Comparison of ENCODE assay signal across 12 cellular contexts in the genomic region with DNA sequence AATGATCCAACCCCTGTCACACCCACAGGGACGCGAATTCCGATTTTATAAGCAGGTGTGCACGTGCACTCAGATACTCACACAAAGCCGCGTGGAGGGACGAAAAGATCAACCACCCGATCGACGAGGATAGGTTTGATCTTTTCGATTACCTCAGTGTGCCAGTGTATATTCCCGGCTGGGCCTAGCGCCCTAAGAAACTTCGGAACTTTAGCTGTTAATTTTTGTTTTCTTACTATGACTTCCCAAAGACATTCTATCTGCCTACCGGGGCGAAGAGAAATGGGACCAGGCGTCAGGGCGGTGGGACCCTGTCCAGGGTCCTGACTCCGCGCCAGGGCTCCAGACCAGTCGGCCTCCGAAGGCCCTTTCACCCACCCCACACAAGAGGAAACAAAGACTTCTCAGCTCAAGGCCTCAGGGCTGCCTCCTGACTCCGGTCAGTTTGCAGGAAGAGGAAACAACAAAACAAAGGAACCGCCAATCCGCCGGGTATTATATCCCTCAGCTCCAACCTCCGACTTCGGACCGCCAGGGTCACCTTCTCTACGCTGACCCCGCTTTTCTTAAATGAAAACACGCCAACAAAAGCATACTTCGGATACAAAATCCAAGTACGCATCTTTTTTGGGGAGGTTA. TPM values are rescaled to one million over a fixed set of nuclear protein-coding genes. Genes with fewer than 3 reads are reported as not detected.
DNase-seq lines count a peak whose midpoint lies in the region; ATAC-seq and TF ChIP-seq lines count a peak whose summit lies in the region.
"Had no signal": no experiment of that assay in that cellular context is flagged by ENCODE, and none has a peak within 500 bp of the region (broad histone marks: within the 10 kb centered on the region; RNA-seq: fewer than 3 reads in every experiment).

No MANE protein-coding gene starts in this region.

- POLR2A ChIA-PET in MCF 10A (lab: Yijun Ruan, JAX), result no interaction called here

- BruUV-seq in MCF 10A (replicated peaks; lab: Mats Ljungman, UMichigan), result no TSS peak

- ATAC-seq in lower lobe of right lung, result peak; percentile 45 to 51

- no peak overlapping the region for H3K27ac ChIP-seq in lower lobe of right lung
- H3K27ac ChIP-seq: KMS-11 had no signal

- H3K4me3 ChIP-seq in choroid plexus epithelial cell (ENCODE audit: low read depth, low read length), result no peak overlapping the region
- no peak overlapping the region for H3K4me3 ChIP-seq in lower lobe of right lung

- H3K27ac Mint-ChIP-seq in activated naive CD4-positive, alpha-beta T cell treated with anti-CD3 and anti-CD28 coated beads for 36 hours, result no peak overlapping the region
- H3K27ac Mint-ChIP-seq in type B pancreatic cell, result no peak overlapping the region
- H3K27ac Mint-ChIP-seq in MCF 10A (ENCODE audit: low read depth, unreplicated experiment), result no peak overlapping the region

- intact Hi-C loops in activated naive CD4-positive, alpha-beta T cell treated with anti-CD3 and anti-CD28 coated beads for 36 hours (cut with micrococcal nuclease), result loop anchor here (5.0 to 10.0 kb wide), 3 partner anchors 181 to 804 kb away; no protein-coding TSS in a partner anchor
- intact Hi-C loops in lower lobe of right lung (cut with DNase I), result loop anchor here (5.0 kb wide), 1 partner anchor 414 kb away; no protein-coding TSS in a partner anchor
- intact Hi-C loops in MCF 10A (cut with micrococcal nuclease), result loop anchor here (5.0 kb wide), 1 partner anchor 879 kb away; no protein-coding TSS in a partner anchor

- DNase-seq in activated naive CD4-positive, alpha-beta T cell treated with anti-CD3 and anti-CD28 coated beads, Interleukin-2, amount 50 U/mL, for 16 hours, result peak; percentile 15
- no peak for DNase-seq in activated naive CD4-positive, alpha-beta T cell treated with anti-CD3 and anti-CD28 coated beads for 36 hours
- DNase-seq in choroid plexus epithelial cell (ENCODE audit: low read depth), result peak; percentile 12
- no peak for DNase-seq in lower lobe of right lung
- DNase-seq in type B pancreatic cell (ENCODE audit: extremely low spot score, unreplicated experiment), result no peak
- no peak for DNase-seq in NCI-H2171 treated with DMSO at 0.1 percent for 48 hours (lab: John Stamatoyannopoulos, UW)
- no peak for DNase-seq in NCI-H774 (lab: John Stamatoyannopoulos, UW)
- DNase-seq in MCF 10A (ENCODE audit: unreplicated experiment), result no peak
- DNase-seq: NCI-H2171; stimulated activated CD4-positive, alpha-beta T cell treated with anti-CD3 and anti-CD28 coated beads, Interleukin-12 subunit alpha, Interleukin-12 subunit beta, amount 100 ng/mL, for 4 hours had no signal

- no peaks in the 10 kb centered on the region for H3K36me3 Mint-ChIP-seq in activated naive CD4-positive, alpha-beta T cell treated with anti-CD3 and anti-CD28 coated beads for 36 hours (ENCODE audit: low read depth)
- H3K36me3 Mint-ChIP-seq in type B pancreatic cell (no peaks in the 10 kb centered on the region), MCF 10A (ENCODE audit: insufficient read depth, unreplicated experiment) (no peaks in the 10 kb centered on the region)

- H3K9me3 ChIP-seq in lower lobe of right lung, result no peaks in the 10 kb centered on the region

- no peak overlapping the region for H3K4me3 Mint-ChIP-seq in activated naive CD4-positive, alpha-beta T cell treated with anti-CD3 and anti-CD28 coated beads for 36 hours
- H3K4me3 Mint-ChIP-seq in type B pancreatic cell, result peak overlapping the region; percentile 79
- no peak overlapping the region for H3K4me3 Mint-ChIP-seq in MCF 10A (ENCODE audit: unreplicated experiment)

- peaks cover 27% of the 10 kb centered on the region for H3K4me1 ChIP-seq in lower lobe of right lung

- no peaks in the 10 kb centered on the region for H3K36me3 ChIP-seq in lower lobe of right lung

- H3K27me3 Mint-ChIP-seq in activated naive CD4-positive, alpha-beta T cell treated with anti-CD3 and anti-CD28 coated beads for 36 hours (ENCODE audit: low read depth), result peaks cover 71% of the 10 kb centered on the region
- peaks cover 91% of the 10 kb centered on the region for H3K27me3 Mint-ChIP-seq in type B pancreatic cell
- peaks cover 98% of the 10 kb centered on the region for H3K27me3 Mint-ChIP-seq in MCF 10A (ENCODE audit: insufficient read depth, unreplicated experiment)

- peaks cover 96% of the 10 kb centered on the region for H3K27me3 ChIP-seq in lower lobe of right lung (ENCODE audit: low read depth)

- TF ChIP-seq CTCF in choroid plexus epithelial cell (conservative IDR thresholded peaks at IDR 0.05; ENCODE audit: low read depth, low read length), result no peak
- no peak for TF ChIP-seq CTCF in lower lobe of right lung (IDR thresholded peaks at IDR 0.05)
- TF ChIP-seq CTCF in type B pancreatic cell (conservative IDR thresholded peaks at IDR 0.05), result no peak
- no peak for TF ChIP-seq CTCF in MCF 10A (IDR thresholded peaks at IDR 0.05; ENCODE audit: unreplicated experiment)

- peaks cover 33% of the 10 kb centered on the region for H3K4me1 Mint-ChIP-seq in activated naive CD4-positive, alpha-beta T cell treated with anti-CD3 and anti-CD28 coated beads for 36 hours (ENCODE audit: low read depth)
- H3K4me1 Mint-ChIP-seq in type B pancreatic cell (ENCODE audit: unreplicated experiment) (peaks cover 12% of the 10 kb centered on the region), MCF 10A (ENCODE audit: insufficient read depth, unreplicated experiment) (no peaks in the 10 kb centered on the region)

- no peaks in the 10 kb centered on the region for H3K9me3 Mint-ChIP-seq in activated naive CD4-positive, alpha-beta T cell treated with anti-CD3 and anti-CD28 coated beads for 36 hours
- H3K9me3 Mint-ChIP-seq in type B pancreatic cell, result no peaks in the 10 kb centered on the region
- no peaks in the 10 kb centered on the region for H3K9me3 Mint-ChIP-seq in MCF 10A (ENCODE audit: unreplicated experiment)

- CTCF ChIA-PET in activated naive CD4-positive, alpha-beta T cell treated with anti-CD3 and anti-CD28 coated beads for 36 hours (lab: Charles Lee), result interaction anchor here (0.7 to 2.0 kb wide), 3 partner anchors 16 to 509 kb away, joined by 3 to 5 read pairs (median 4); no protein-coding TSS in a partner anchor
- CTCF ChIA-PET in MCF 10A (lab: Yijun Ruan, JAX), result interaction anchor here (0.6 to 1.4 kb wide), 5 partner anchors 9 to 414 kb away, joined by 3 to 7 read pairs (median 3); no protein-coding TSS in a partner anchor

RNA-seq across cellular contexts. Expression of gene ONECUT1, which starts 6.8 kb away (rescaled TPM):
- total RNA-seq in activated naive CD4-positive, alpha-beta T cell treated with anti-CD3 and anti-CD28 coated beads for 36 hours, result not detected
- not detected for total RNA-seq in lower lobe of right lung
- total RNA-seq in type B pancreatic cell (ENCODE audit: low replicate concordance), result 11.0 and 11.1 TPM in 2 replicates
- not detected in 2 replicates for total RNA-seq in MCF 10A (2022)
- total RNA-seq: glomerular endothelial cell had no signal

Comparison
In these comparisons a context has a peak if more than half of its experiments do, and no peak if none do; other contexts are left out.
1. DNase-seq: peak in activated naive CD4-positive, alpha-beta T cell treated with anti-CD3 and anti-CD28 coated beads, Interleukin-2, amount 50 U/mL, for 16 hours (single experiment) and choroid plexus epithelial cell (single experiment); none in activated naive CD4-positive, alpha-beta T cell treated with anti-CD3 and anti-CD28 coated beads for 36 hours (single experiment), lower lobe of right lung (single experiment), type B pancreatic cell (single experiment), NCI-H2171 treated with DMSO at 0.1 percent for 48 hours (single experiment), NCI-H774 (single experiment) and MCF 10A (single experiment).
2. RNA of gene ONECUT1, which starts 6.8 kb away (total RNA-seq): 11.0 to 11.1 TPM in type B pancreatic cell; not detected in lower lobe of right lung (single experiment), not detected in activated naive CD4-positive, alpha-beta T cell treated with anti-CD3 and anti-CD28 coated beads for 36 hours and not detected in MCF 10A; every median in the first group is over 10 times any median in the second.